In genomic region chr7:138500892-138501291, GRCh38 we compare ENCODE assay signal across 13 cellular contexts. TPM values are rescaled to one million over a fixed set of nuclear protein-coding genes. Genes with fewer than 3 reads are reported as not detected.
DNase-seq lines count a peak whose midpoint lies in the region; ATAC-seq, FAIRE-seq and TF ChIP-seq lines count a peak whose summit lies in the region.
"Had no signal": no experiment of that assay in that cellular context is flagged by ENCODE, and none has a peak within 500 bp of the region (broad histone marks: within the 10 kb centered on the region; RNA-seq: fewer than 3 reads in every experiment).

No MANE protein-coding gene starts in this region.

- no peak overlapping the region for H2AK5ac ChIP-seq in neuronal stem cell (ENCODE audit: low read depth, low read length)

- no peak overlapping the region for H3K4ac ChIP-seq in neuronal stem cell (ENCODE audit: low read length)

- H4K8ac ChIP-seq in neuronal stem cell (ENCODE audit: low read depth, low read length) = no peak overlapping the region

- H2BK15ac ChIP-seq in neuronal stem cell (ENCODE audit: low read length) = no peak overlapping the region

- H4K91ac ChIP-seq in neuronal stem cell (ENCODE audit: low read depth, low read length, poor library complexity) = no peak overlapping the region

- H3K4me2 ChIP-seq in HepG2 (ENCODE audit: low read depth, low read length) (no peak overlapping the region), neuronal stem cell (ENCODE audit: insufficient read depth, low read length, poor library complexity, severe bottlenecking) (no peak overlapping the region)

- H3K18ac ChIP-seq in neuronal stem cell (ENCODE audit: low read length) = no peak overlapping the region

- peaks cover 81% of the 10 kb centered on the region for H3K4me1 ChIP-seq in HepG2 (ENCODE audit: insufficient read depth, low read length)
- H3K4me1 ChIP-seq in neuronal stem cell (ENCODE audit: control insufficient read depth in 2 of 2, insufficient read depth in 1 of 2, low read depth in 1 of 2, low read length in 2 of 2) = peaks cover 0 to 5% of the 10 kb centered on the region in 2 donors

- H2BK12ac ChIP-seq in neuronal stem cell (ENCODE audit: low read length) = no peak overlapping the region

- no peak overlapping the region for H2BK120ac ChIP-seq in neuronal stem cell (ENCODE audit: low read depth, low read length)

- H3K23ac ChIP-seq in neuronal stem cell (ENCODE audit: low read depth, low read length, poor library complexity) = no peak overlapping the region

- no peak for DNase-seq in activated CD4-positive, CD25-positive, alpha-beta regulatory T cell (lab: John Stamatoyannopoulos, UW)
- DNase-seq in ELR (ENCODE audit: low read depth) = peak; percentile 6
- peak; percentile 21 for DNase-seq in bronchial epithelial cell (ENCODE audit: low read depth)
- DNase-seq in HepG2 (ENCODE audit: low spot score) = no peak
- no peak for DNase-seq in neuronal stem cell (ENCODE audit: low spot score)
- no peak for DNase-seq in DMS153 (lab: John Stamatoyannopoulos, UW)
- DNase-seq in stimulated activated CD4-positive, alpha-beta T cell treated with anti-CD3 and anti-CD28 coated beads, Interleukin-1b, Interleukin-23, amount 100 ng/mL, for 48 hours = no peak
- DNase-seq: CD8-positive, alpha-beta T cell; COR-L47; DMS53 had no signal

- H3K27me3 ChIP-seq in bronchial epithelial cell (ENCODE audit: control insufficient read depth, insufficient read depth, low read length) = no peaks in the 10 kb centered on the region
- H3K27me3 ChIP-seq in HepG2 (ENCODE audit: control insufficient read depth in 1 of 2, insufficient read depth in 2 of 2, low read length in 2 of 2) = no peaks in the 10 kb centered on the region
- H3K27me3 ChIP-seq in neuronal stem cell (ENCODE audit: control insufficient read depth in 3 of 3, insufficient read depth in 3 of 3, low read depth in 1 of 3, low read length in 3 of 3) = no peaks in the 10 kb centered on the region

- CTCF ChIA-PET in HepG2 (lab: Yijun Ruan, JAX; ENCODE audit: low intra/inter-chr PET ratio, low total read pairs) = no interaction called here

- TF ChIP-seq EP300 in HepG2 (IDR thresholded peaks at IDR 0.05; ENCODE audit: low read depth in 2 of 2, low read length in 2 of 2) (no peak), HepG2 (CRISPR knock-in tag; IDR thresholded peaks at IDR 0.05; ENCODE audit: borderline replicate concordance) (no peak)

- H3K9me3 ChIP-seq in HepG2 (ENCODE audit: low read length) (no peaks in the 10 kb centered on the region), neuronal stem cell (replicated peaks in 1 of 2; ENCODE audit: control insufficient read depth in 2 of 2, insufficient read depth in 1 of 2, low read depth in 1 of 2, low read length in 2 of 2) (peaks cover 0 to 15% of the 10 kb centered on the region in 2 donors)

- H3K27ac ChIP-seq in HepG2 (ENCODE audit: extremely low read length, insufficient read depth, low read length) = no peak overlapping the region
- H3K27ac ChIP-seq in neuronal stem cell (replicated peaks; ENCODE audit: low read length) = no peak overlapping the region
- H3K27ac ChIP-seq: HL-60 had no signal

- no peak overlapping the region for H3K14ac ChIP-seq in neuronal stem cell (ENCODE audit: low read length)

- H3K79me2 ChIP-seq in HepG2 (ENCODE audit: insufficient read depth, low read length) = peaks cover 99% of the 10 kb centered on the region

- H2BK5ac ChIP-seq in neuronal stem cell (ENCODE audit: low read length) = no peak overlapping the region

- intact Hi-C loops in HepG2 (cut with micrococcal nuclease; ENCODE audit: unreplicated experiment) = no loop called here

- BruUV-seq in HepG2 (replicated peaks; lab: Mats Ljungman, UMichigan) = no TSS peak

- H2AFZ ChIP-seq in HepG2 (ENCODE audit: low read length) = no peak overlapping the region
- no peak overlapping the region for H2AFZ ChIP-seq in neuronal stem cell (ENCODE audit: low read length)

- peaks cover 90% of the 10 kb centered on the region for H4K20me1 ChIP-seq in HepG2 (ENCODE audit: insufficient read depth, low read length)

- TF ChIP-seq POLR2A in HepG2 (IDR thresholded peaks at IDR 0.05; ENCODE audit: insufficient read depth in 1 of 2, low read depth in 2 of 2, low read length in 2 of 2) = no peak

- 92% methylated on average over 1 of the region's 1 CpG for WGBS in HepG2 (ENCODE audit: low lambda C conversion rate)
- no CpG with 5 or more reads among the region's 1 CpG for WGBS in neuronal stem cell (ENCODE audit: extremely low coverage in 2 of 2, insufficient read length in 2 of 2, insufficient replicate concordance in 1 of 2), 2 donors

- in situ Hi-C loops in HepG2 (cut with HindIII; ENCODE audit: extremely low pct_ligation_motif_present, low pct_unique_long_range_greater_than_20kb) = no loop called here

- no peak for FAIRE-seq in bronchial epithelial cell (lab: Jason Lieb, UNC)
- FAIRE-seq in HepG2 (lab: Jason Lieb, UNC) = no peak

- POLR2A ChIA-PET in HepG2 (lab: Yijun Ruan, JAX) = interaction anchor here (0.8 kb wide), 1 partner anchor 19 kb away, joined by 3 read pairs; no protein-coding TSS in a partner anchor

- H3K36me3 ChIP-seq in bronchial epithelial cell (ENCODE audit: control insufficient read depth, insufficient read depth, low read length) = no peaks in the 10 kb centered on the region
- peaks cover 6 to 47% of the 10 kb centered on the region in 2 experiments; a peak in 4 of 5 replicates for H3K36me3 ChIP-seq in HepG2 (replicated peaks in 1 of 2; ENCODE audit: control insufficient read depth in 1 of 2, insufficient read depth in 2 of 2, low read length in 2 of 2)
- H3K36me3 ChIP-seq in neuronal stem cell (replicated peaks in 1 of 2; ENCODE audit: control insufficient read depth in 2 of 2, insufficient read depth in 2 of 2, low read length in 2 of 2) = peaks cover 5 to 86% of the 10 kb centered on the region in 2 donors

- H3K9ac ChIP-seq in HepG2 (ENCODE audit: insufficient read depth, low read depth, low read length) (no peak overlapping the region), neuronal stem cell (ENCODE audit: low read depth, low read length, poor library complexity) (no peak overlapping the region)

- no peak overlapping the region for H3K4me3 ChIP-seq in bronchial epithelial cell (ENCODE audit: low read depth, low read length)
- no peak overlapping the region for H3K4me3 ChIP-seq in HepG2 (replicated peaks in 1 of 3; ENCODE audit: insufficient read depth in 1 of 3, low read depth in 2 of 3, low read length in 3 of 3)
- no peak overlapping the region for H3K4me3 ChIP-seq in neuronal stem cell (ENCODE audit: low read length in 2 of 2)

- TF ChIP-seq RAD21 in HepG2 (CRISPR knock-in tag; IDR thresholded peaks at IDR 0.05) = no peak

- no peaks in the 10 kb centered on the region for H3K79me1 ChIP-seq in neuronal stem cell (ENCODE audit: low read depth, low read length)

- TF ChIP-seq CTCF in bronchial epithelial cell (IDR thresholded peaks at IDR 0.05; ENCODE audit: insufficient read depth, low read length, severe bottlenecking) = no peak
- TF ChIP-seq CTCF in HepG2 (CRISPR knock-in tag; IDR thresholded peaks at IDR 0.05) = no peak

- ATAC-seq in activated CD4-positive, CD25-positive, alpha-beta regulatory T cell treated with anti-CD3 and anti-CD28 coated beads, Interleukin-2, amount 50 U/mL, for 24 hours = peak; percentile 56 to 85
- peak; percentile 16; the same call in 1 of the 3 replicates for ATAC-seq in HepG2
- ATAC-seq: CD8-positive, alpha-beta T cell; HCT116 had no signal

TF ChIP-seq in HepG2, 621 proteins besides CTCF, POLR2A, EP300 and RAD21 (continues in another document):
- TF ChIP-seq CAMTA2 (CRISPR knock-in tag; IDR thresholded peaks at IDR 0.05; ENCODE audit: borderline replicate concordance) (no peak), GATA4 (IDR thresholded peaks at IDR 0.05; ENCODE audit: borderline replicate concordance, low read depth) (no peak), ZNF782 (CRISPR knock-in tag; IDR thresholded peaks at IDR 0.05; ENCODE audit: borderline replicate concordance) (no peak), RBM22 (optimal IDR thresholded peaks at IDR 0.05; ENCODE audit: low read length) (peak; percentile 11), MAX (IDR thresholded peaks at IDR 0.05) (no peak), TEF (CRISPR knock-in tag; IDR thresholded peaks at IDR 0.05) (no peak)

RNA-seq across cellular contexts. Expression of gene TRIM24, which starts 40.8 kb away (rescaled TPM):
- 2.1 and 2.9 TPM in 2 replicates for total RNA-seq in bronchial epithelial cell
- total RNA-seq in HepG2 (2016; rRNA removed; fragmentation: Illumina TruSeq; extraction: Trizol) = 106 and 118 TPM in 2 replicates
- 122 and 139 TPM in 2 replicates for total RNA-seq in HepG2 (2016; cell fraction: cytosol; rRNA removed; fragmentation: Illumina TruSeq; extraction: Trizol; ENCODE audit: low read depth)
- 99.4 and 119 TPM in 2 replicates for total RNA-seq in HepG2 (2016; cell fraction: insoluble cytoplasmic fraction; rRNA removed; fragmentation: Illumina TruSeq; extraction: Trizol)
- total RNA-seq in HepG2 (2016; cell fraction: membrane; rRNA removed; fragmentation: Illumina TruSeq; extraction: Trizol) = 66.5 and 76.0 TPM in 2 replicates
- 103 and 118 TPM in 2 replicates for total RNA-seq in HepG2 (2016; cell fraction: nucleus; rRNA removed; fragmentation: Illumina TruSeq; extraction: Trizol)
- 70.3 and 100 TPM in 2 replicates for polyA plus RNA-seq in HepG2 (2011; rRNA removed)
- 34.7 and 45.8 TPM in 2 replicates for polyA plus RNA-seq in HepG2 (2011; cell fraction: cytosol; rRNA removed)
- 47.7 and 50.1 TPM in 2 replicates for polyA plus RNA-seq in HepG2 (2011; cell fraction: nucleus; rRNA removed)
- polyA plus RNA-seq in HepG2 (2012) = 45.5 and 53.7 TPM in 2 replicates
- polyA plus RNA-seq in HepG2 (2016; cell fraction: cytosol; fragmentation: Illumina TruSeq; extraction: Trizol; ENCODE audit: low read depth) = 3.2 and 3.5 TPM in 2 replicates
- polyA plus RNA-seq in HepG2 (2016; cell fraction: insoluble cytoplasmic fraction; fragmentation: Illumina TruSeq; extraction: Trizol; ENCODE audit: low read depth) = 140 and 150 TPM in 2 replicates
- 12.3 and 15.0 TPM in 2 replicates for polyA plus RNA-seq in HepG2 (2016; cell fraction: membrane; fragmentation: Illumina TruSeq; extraction: Trizol; ENCODE audit: low read depth)
- 118 and 128 TPM in 2 replicates for polyA plus RNA-seq in HepG2 (2016; cell fraction: nucleus; fragmentation: Illumina TruSeq; extraction: Trizol; ENCODE audit: insufficient read depth, low read depth)
- 19.6 and 88.1 TPM in 2 replicates for polyA minus RNA-seq in HepG2 (2011; rRNA and poly(A)+ RNA removed; ENCODE audit: low replicate concordance)
- polyA minus RNA-seq in HepG2 (2011; cell fraction: cytosol; rRNA and poly(A)+ RNA removed) = 86.8 and 89.8 TPM in 2 replicates
- 194 and 209 TPM in 2 replicates for polyA minus RNA-seq in HepG2 (2011; cell fraction: nucleus; rRNA and poly(A)+ RNA removed)
- polyA plus RNA-seq in neuronal stem cell (2013, experiment 1 of 2) = 71.5 TPM
- 73.3 TPM for polyA plus RNA-seq in neuronal stem cell (2013, experiment 2 of 2)

Comparison
In these comparisons a context has a peak if more than half of its experiments do, and no peak if none do; other contexts are left out.
1. DNase-seq: peak in ELR (single experiment) and bronchial epithelial cell (single experiment); none in activated CD4-positive, CD25-positive, alpha-beta regulatory T cell (0 of 4), HepG2 (single experiment), neuronal stem cell (single experiment), DMS153 (single experiment) and stimulated activated CD4-positive, alpha-beta T cell treated with anti-CD3 and anti-CD28 coated beads, Interleukin-1b, Interleukin-23, amount 100 ng/mL, for 48 hours (single experiment).
2. RNA of gene TRIM24, which starts 40.8 kb away (total RNA-seq): 66.5 to 139 TPM in HepG2; 2.1 to 2.9 TPM in bronchial epithelial cell; every median in the first group is over 10 times any median in the second.